Comparison of ENCODE assay signal across 18 cellular contexts in genomic region chr5:151755383-151755782, GRCh38. TPM values are rescaled to one million over a fixed set of nuclear protein-coding genes. Genes with fewer than 3 reads are reported as not detected.
DNase-seq lines count a peak whose midpoint lies in the region; ATAC-seq and TF ChIP-seq lines count a peak whose summit lies in the region.
"Had no signal": no experiment of that assay in that cellular context is flagged by ENCODE, and none has a peak within 500 bp of the region (broad histone marks: within the 10 kb centered on the region; RNA-seq: fewer than 3 reads in every experiment).

No MANE protein-coding gene starts in this region.

- peaks cover 42% of the 10 kb centered on the region for H3K4me1 ChIP-seq in CD4-positive, alpha-beta memory T cell (ENCODE audit: insufficient read depth, low read length)

- no peak overlapping the region for H3K27ac ChIP-seq in CD4-positive, alpha-beta memory T cell (ENCODE audit: low read depth, low read length)
- H3K27ac ChIP-seq: GM23248, tibial artery had no signal

- H3K4me1 Mint-ChIP-seq in CD4-positive, alpha-beta memory T cell, result peaks cover 31 to 74% (median 45%) of the 10 kb centered on the region in 4 donors
- H3K4me1 Mint-ChIP-seq in brain (peaks cover 35% of the 10 kb centered on the region), nephron progenitor cell (peaks cover 57% of the 10 kb centered on the region)
- H3K4me1 Mint-ChIP-seq in stimulated activated effector memory CD8-positive, alpha-beta T cell treated with anti-CD3 and anti-CD28 coated beads, Interleukin-12 subunit alpha, Interleukin-12 subunit beta, amount 100 ng/mL, for 72 hours, result peaks cover 46% of the 10 kb centered on the region

- POLR2A ChIA-PET in CD4-positive, alpha-beta memory T cell (lab: Charles Lee; ENCODE audit: partially characterized antibody), result interaction anchor here (1.0 to 9.8 kb wide), 2 partner anchors 10 to 16 kb away, joined by 4 to 214 read pairs; partner anchors contain the start of gene G3BP1

- intact Hi-C loops in CD4-positive, alpha-beta memory T cell (cut with micrococcal nuclease), result loop anchor here (5.0 to 10.0 kb wide), 2 partner anchors 389 to 503 kb away; partner anchors contain the start of gene GM2A

- peaks cover 12 to 18% of the 10 kb centered on the region in 2 donors for H3K36me3 Mint-ChIP-seq in CD4-positive, alpha-beta memory T cell
- H3K36me3 Mint-ChIP-seq in brain, result peaks cover 12% of the 10 kb centered on the region
- H3K36me3 Mint-ChIP-seq in nephron progenitor cell (ENCODE audit: low read depth), result peaks cover 21% of the 10 kb centered on the region
- peaks cover 35% of the 10 kb centered on the region for H3K36me3 Mint-ChIP-seq in stimulated activated effector memory CD8-positive, alpha-beta T cell treated with anti-CD3 and anti-CD28 coated beads, Interleukin-12 subunit alpha, Interleukin-12 subunit beta, amount 100 ng/mL, for 72 hours

- no peak for DNase-seq in CD4-positive, alpha-beta memory T cell
- DNase-seq in HuH-7.5 (ENCODE audit: low spot score) (peak; percentile 37), nephron progenitor cell (no peak), NCI-H1105 (lab: John Stamatoyannopoulos, UW) (no peak), Ammon's horn (ENCODE audit: low spot score) (no peak)
- DNase-seq in central memory CD4-positive, alpha-beta T cell, result no peak
- no peak for DNase-seq in stimulated activated effector memory CD8-positive, alpha-beta T cell treated with anti-CD3 and anti-CD28 coated beads, Interleukin-12 subunit alpha, Interleukin-12 subunit beta, amount 100 ng/mL, for 72 hours (ENCODE audit: low spot score in 2 of 2)
- DNase-seq: activated CD4-positive, alpha-beta memory T cell treated with anti-CD3 and anti-CD28 coated beads for 36 hours; DMS 273 treated with DMSO at 0.1 percent for 48 hours; GM23248; IMR-90; midbrain; NCI-H1048; nucleus accumbens; stimulated activated CD4-positive, alpha-beta T cell treated with anti-CD3 and anti-CD28 coated beads, Interleukin-4, amount 100 ng/mL, for 24 hours; stimulated activated CD8-positive, alpha-beta memory T cell treated with anti-CD3 and anti-CD28 coated beads, Interleukin-4, amount 100 ng/mL, for 48 hours; tibial artery had no signal

- no peak overlapping the region for H3K4me3 ChIP-seq in CD4-positive, alpha-beta memory T cell (ENCODE audit: low read length in 2 of 2)
- H3K4me3 ChIP-seq: GM23248, tibial artery had no signal

- peaks cover 2% of the 10 kb centered on the region for H3K36me3 ChIP-seq in CD4-positive, alpha-beta memory T cell (ENCODE audit: insufficient read depth, low read length)

- H3K4me3 Mint-ChIP-seq in CD4-positive, alpha-beta memory T cell, result peak overlapping the region in 4 of 8 donors; percentile 10 to 35 (median 22)
- H3K4me3 Mint-ChIP-seq in brain, result peak overlapping the region in 3 of 5 experiments; percentile 26 to 63 (median 54)
- H3K4me3 Mint-ChIP-seq in nephron progenitor cell, result peak overlapping the region; percentile 66
- no peak overlapping the region for H3K4me3 Mint-ChIP-seq in stimulated activated effector memory CD8-positive, alpha-beta T cell treated with anti-CD3 and anti-CD28 coated beads, Interleukin-12 subunit alpha, Interleukin-12 subunit beta, amount 100 ng/mL, for 72 hours

- TF ChIP-seq CTCF in brain (conservative IDR thresholded peaks at IDR 0.05), result no peak
- TF ChIP-seq CTCF in nephron progenitor cell (IDR thresholded peaks at IDR 0.05), result no peak

- no peaks in the 10 kb centered on the region for H3K27me3 Mint-ChIP-seq in CD4-positive, alpha-beta memory T cell
- peaks cover 8% of the 10 kb centered on the region for H3K27me3 Mint-ChIP-seq in brain
- H3K27me3 Mint-ChIP-seq in nephron progenitor cell (ENCODE audit: low read depth, poor library complexity), result peaks cover 3% of the 10 kb centered on the region
- H3K27me3 Mint-ChIP-seq: activated CD4-positive, alpha-beta memory T cell treated with anti-CD3 and anti-CD28 coated beads for 36 hours had no signal

- peak overlapping the region in 4 of 7 donors; percentile 35 to 64 (median 44) for H3K27ac Mint-ChIP-seq in CD4-positive, alpha-beta memory T cell
- H3K27ac Mint-ChIP-seq in brain (peak overlapping the region in 2 of 5 experiments; percentile 44 to 65), nephron progenitor cell (peak overlapping the region; percentile 96)
- H3K27ac Mint-ChIP-seq in stimulated activated effector memory CD8-positive, alpha-beta T cell treated with anti-CD3 and anti-CD28 coated beads, Interleukin-12 subunit alpha, Interleukin-12 subunit beta, amount 100 ng/mL, for 72 hours, result no peak overlapping the region

- H3K9me3 ChIP-seq in CD4-positive, alpha-beta memory T cell (ENCODE audit: control insufficient read depth in 1 of 2, low read length in 2 of 2), result no peaks in the 10 kb centered on the region
- H3K9me3 ChIP-seq: tibial artery had no signal

- H3K27me3 ChIP-seq in CD4-positive, alpha-beta memory T cell (ENCODE audit: insufficient read depth, low read length), result no peaks in the 10 kb centered on the region
- H3K27me3 ChIP-seq: tibial artery had no signal

- H3K9me3 Mint-ChIP-seq in CD4-positive, alpha-beta memory T cell, result no peaks in the 10 kb centered on the region
- peaks cover 0 to 2% (median 0%) of the 10 kb centered on the region in 5 experiments for H3K9me3 Mint-ChIP-seq in brain
- no peaks in the 10 kb centered on the region for H3K9me3 Mint-ChIP-seq in nephron progenitor cell
- no peaks in the 10 kb centered on the region for H3K9me3 Mint-ChIP-seq in stimulated activated effector memory CD8-positive, alpha-beta T cell treated with anti-CD3 and anti-CD28 coated beads, Interleukin-12 subunit alpha, Interleukin-12 subunit beta, amount 100 ng/mL, for 72 hours
- H3K9me3 Mint-ChIP-seq: activated CD4-positive, alpha-beta memory T cell treated with anti-CD3 and anti-CD28 coated beads for 36 hours had no signal

- ATAC-seq in stimulated activated effector memory CD8-positive, alpha-beta T cell treated with anti-CD3 and anti-CD28 coated beads, Interleukin-12 subunit alpha, Interleukin-12 subunit beta, amount 100 ng/mL, for 72 hours, result no peak

- CTCF ChIA-PET in CD4-positive, alpha-beta memory T cell (lab: Charles Lee; ENCODE audit: partially characterized antibody), result interaction anchor here (1.1 to 1.4 kb wide), 2 partner anchors 11 to 15 kb away, joined by 3 to 5 read pairs; no protein-coding TSS in a partner anchor

RNA-seq across cellular contexts. Expression of gene ATOX1, which starts 3.0 kb away (rescaled TPM):
- 10 to 100 TPM; 28.2 to 31.0 TPM for total RNA-seq in CD4-positive, alpha-beta memory T cell
- 10 to 100 TPM; 42.8 to 64.5 TPM for polyA plus RNA-seq in CD4-positive, alpha-beta memory T cell
- 168 TPM for polyA plus RNA-seq in brain (ENCODE audit: insufficient read depth, low read depth, low replicate concordance)

RNA-seq across cellular contexts. Expression of gene G3BP1, which starts 16.4 kb away (rescaled TPM):
- total RNA-seq in CD4-positive, alpha-beta memory T cell, result 100 to 1,000 TPM; 189 to 193 TPM
- polyA plus RNA-seq in CD4-positive, alpha-beta memory T cell, result 100 to 1,000 TPM; 178 to 188 TPM
- 65.2 TPM for polyA plus RNA-seq in brain (ENCODE audit: insufficient read depth, low read depth, low replicate concordance)
